Comparison of ENCODE assay signal across 8 cellular contexts in the genomic region with DNA sequence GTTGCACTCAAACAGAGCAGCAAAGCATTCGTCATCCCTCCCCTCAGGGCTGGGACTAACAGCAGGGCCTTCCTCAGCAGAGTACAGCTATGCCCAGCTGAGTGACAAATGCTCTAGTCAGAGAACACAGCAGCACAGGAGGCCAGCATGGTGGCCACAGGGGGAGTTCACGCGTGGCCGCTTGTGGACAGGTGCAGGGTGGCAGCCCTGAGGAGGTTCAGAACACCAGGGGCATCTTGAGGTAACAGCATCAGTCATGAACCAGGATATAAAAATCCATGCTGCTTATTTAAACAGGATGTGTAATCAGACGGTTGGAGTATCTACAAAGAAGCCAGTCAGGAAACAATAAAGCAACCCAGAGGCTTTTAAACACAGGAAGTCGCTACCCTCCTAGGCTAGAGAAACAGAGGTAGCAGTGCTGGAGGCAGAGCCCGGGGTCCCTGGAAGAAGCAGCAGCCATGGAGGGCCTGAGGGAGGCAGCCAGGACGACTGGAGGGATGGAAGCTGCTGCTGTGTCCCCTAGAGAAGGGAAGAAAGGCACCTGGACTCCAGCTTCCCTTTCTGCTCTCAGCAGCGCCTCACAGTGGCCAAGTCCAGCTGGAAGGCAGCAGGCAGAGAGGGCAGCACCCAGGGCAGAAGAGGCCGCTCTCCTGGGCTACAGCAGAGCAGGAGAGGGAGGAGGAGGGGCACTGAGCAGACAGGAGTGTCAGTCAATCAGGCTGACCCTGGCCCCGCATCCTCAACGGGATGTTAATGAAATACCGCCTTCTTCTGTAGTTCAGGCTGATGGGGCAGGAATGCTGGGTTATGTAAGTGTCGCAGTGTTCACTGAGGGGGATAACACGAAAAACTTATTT.
DNase-seq lines count a peak whose midpoint lies in the region; ATAC-seq and TF ChIP-seq lines count a peak whose summit lies in the region.

No MANE protein-coding gene starts in this region.

- CTCF ChIA-PET in SK-N-SH (lab: Yijun Ruan, JAX): interaction anchor here (1.0 kb wide), 2 partner anchors 86 to 141 kb away, joined by 3 read pairs; no protein-coding TSS in a partner anchor

- no peak overlapping the region for H3K27ac ChIP-seq in SK-N-SH (ENCODE audit: low read depth in 2 of 2, low read length in 1 of 2)

- no peak overlapping the region for H3K4me2 ChIP-seq in SK-N-SH

- H3K79me2 ChIP-seq in SK-N-SH (ENCODE audit: insufficient read depth): no peaks in the 10 kb centered on the region

- TF ChIP-seq RAD21 in SK-N-SH (IDR thresholded peaks at IDR 0.05; ENCODE audit: low read length): 0 out of 2 replicates have a peak, but pooled peaks have one; percentile 9

- POLR2A ChIA-PET in SK-N-SH (lab: Yijun Ruan, JAX): no interaction called here

- no peaks in the 10 kb centered on the region for H3K9me3 ChIP-seq in SK-N-SH
- no peaks in the 10 kb centered on the region for H3K9me3 ChIP-seq in adipocyte (ENCODE audit: control insufficient read depth, low read length)

- no peak overlapping the region for H3K4me3 ChIP-seq in SK-N-SH (ENCODE audit: low read depth in 2 of 2, low read length in 1 of 2)
- no peak overlapping the region for H3K4me3 ChIP-seq in adipocyte (ENCODE audit: low read length)

- ATAC-seq in HG03354 (IDR thresholded peaks at IDR 0.05; ENCODE audit: poor library complexity, severe bottlenecking, unreplicated experiment) (peak; percentile 44), GM18520 (IDR thresholded peaks at IDR 0.05; ENCODE audit: unreplicated experiment) (no peak)

- H3K27me3 ChIP-seq in SK-N-SH (ENCODE audit: insufficient read depth) (no peaks in the 10 kb centered on the region; the same call in 1 of the 2 replicates), adipocyte (replicated peaks; ENCODE audit: control insufficient read depth, insufficient read depth, low read length) (no peaks in the 10 kb centered on the region)

- TF ChIP-seq EP300 in SK-N-SH (IDR thresholded peaks at IDR 0.05; ENCODE audit: borderline replicate concordance in 1 of 2, low read depth in 1 of 2, low read length in 1 of 2): no peak

- H3K9me2 ChIP-seq in SK-N-SH: no peaks in the 10 kb centered on the region

- no peak overlapping the region for H2AFZ ChIP-seq in SK-N-SH (ENCODE audit: low read depth)

- WGBS in SK-N-SH (ENCODE audit: low lambda C conversion rate): 58% methylated on average over 13 of the region's 15 CpGs

- H3F3A ChIP-seq in SK-N-SH (replicated peaks; ENCODE audit: insufficient read depth): no peaks in the 10 kb centered on the region

- H3K36me3 ChIP-seq in SK-N-SH (replicated peaks in 1 of 2; ENCODE audit: control insufficient read depth in 1 of 2, insufficient read depth in 2 of 2, low read length in 1 of 2): no peaks in the 10 kb centered on the region
- no peaks in the 10 kb centered on the region for H3K36me3 ChIP-seq in adipocyte (ENCODE audit: control insufficient read depth, insufficient read depth, low read length, severe bottlenecking)

- H3K4me1 ChIP-seq in SK-N-SH (ENCODE audit: control insufficient read depth in 1 of 2, insufficient read depth in 2 of 2, low read depth in 1 of 2, low read length in 1 of 2) (no peaks in the 10 kb centered on the region; a peak in 2 of 4 replicates), adipocyte (ENCODE audit: control insufficient read depth, insufficient read depth, low read length) (peaks cover 40% of the 10 kb centered on the region)

- DNase-seq in DMS53 (lab: John Stamatoyannopoulos, UW) (peak; percentile 88), SK-N-SH (peak; percentile 45), adipocyte (ENCODE audit: low read depth) (peak; percentile 40), iPS-NIHi7 (ENCODE audit: extremely low spot score) (peak; percentile 95), anterior cingulate cortex (lab: John Stamatoyannopoulos, UW) (no peak)
- peak in 2 of 3 experiments; percentile 46 to 81 for DNase-seq in stimulated activated CD4-positive, alpha-beta T cell treated with anti-CD3 and anti-CD28 coated beads, TNF-alpha, amount 100 ng/mL, for 24 hours (ENCODE audit: low read depth in 3 of 3)

- H3K9ac ChIP-seq in SK-N-SH: no peak overlapping the region
- H3K9ac ChIP-seq in adipocyte (ENCODE audit: low read length): no peak overlapping the region

- H4K20me1 ChIP-seq in SK-N-SH (ENCODE audit: insufficient read depth): no peaks in the 10 kb centered on the region

- peak; percentile 49 for TF ChIP-seq CTCF in SK-N-SH (IDR thresholded peaks at IDR 0.05)

TF ChIP-seq in SK-N-SH, 30 proteins besides CTCF, POLR2A, EP300 and RAD21:
- no peak for TF ChIP-seq USF2 (IDR thresholded peaks at IDR 0.05; ENCODE audit: borderline replicate concordance, low read depth, low read length)
- no peak for TF ChIP-seq MEF2A (IDR thresholded peaks at IDR 0.05; ENCODE audit: borderline replicate concordance, low read depth)
- no peak for TF ChIP-seq RCOR1 (IDR thresholded peaks at IDR 0.05; ENCODE audit: low read length)
- TF ChIP-seq, protein P1, sequence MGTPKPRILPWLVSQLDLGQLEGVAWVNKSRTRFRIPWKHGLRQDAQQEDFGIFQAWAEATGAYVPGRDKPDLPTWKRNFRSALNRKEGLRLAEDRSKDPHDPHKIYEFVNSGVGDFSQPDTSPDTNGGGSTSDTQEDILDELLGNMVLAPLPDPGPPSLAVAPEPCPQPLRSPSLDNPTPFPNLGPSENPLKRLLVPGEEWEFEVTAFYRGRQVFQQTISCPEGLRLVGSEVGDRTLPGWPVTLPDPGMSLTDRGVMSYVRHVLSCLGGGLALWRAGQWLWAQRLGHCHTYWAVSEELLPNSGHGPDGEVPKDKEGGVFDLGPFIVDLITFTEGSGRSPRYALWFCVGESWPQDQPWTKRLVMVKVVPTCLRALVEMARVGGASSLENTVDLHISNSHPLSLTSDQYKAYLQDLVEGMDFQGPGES (IDR thresholded peaks at IDR 0.05; ENCODE audit: low read depth, low read length): no peak
TF ChIP-seq in SK-N-SH: peak in this region for 0.

Comparison
In these comparisons a context has a peak if more than half of its experiments do, and no peak if none do; other contexts are left out.
1. DNase-seq: peak in DMS53 (single experiment), SK-N-SH (single experiment), adipocyte (single experiment), iPS-NIHi7 (single experiment) and stimulated activated CD4-positive, alpha-beta T cell treated with anti-CD3 and anti-CD28 coated beads, TNF-alpha, amount 100 ng/mL, for 24 hours (2 of 3); none in anterior cingulate cortex (0 of 58).